In the genomic region with DNA sequence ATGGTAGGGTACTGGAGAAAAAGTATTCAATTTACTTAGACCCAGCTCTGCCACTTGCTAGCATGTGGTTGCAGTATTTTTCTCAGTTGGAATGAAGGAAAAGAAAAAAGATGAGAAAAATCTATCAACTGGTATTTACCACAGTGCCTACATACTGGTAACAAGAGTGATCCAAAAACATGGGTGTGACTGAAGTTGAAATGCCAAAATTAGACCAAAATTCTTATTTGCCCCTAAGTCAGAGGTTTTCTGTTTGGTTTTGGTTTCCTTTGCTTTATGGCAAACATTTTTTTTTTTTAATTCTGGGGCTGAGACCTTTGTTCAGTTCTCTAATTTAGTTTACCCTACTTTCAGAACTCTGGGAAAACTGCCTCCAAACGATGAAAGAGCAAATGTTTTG, we compare ENCODE assay signal across 26 cellular contexts. TPM values are rescaled to one million over a fixed set of nuclear protein-coding genes. Genes with fewer than 3 reads are reported as not detected.
A peak's percentile ranks its signal among the peaks of the same experiment; 100 is the strongest.
DNase-seq lines count a peak whose midpoint lies in the region; ATAC-seq and TF ChIP-seq lines count a peak whose summit lies in the region.
"Had no signal": no experiment of that assay in that cellular context is flagged by ENCODE, and none has a peak within 500 bp of the region (broad histone marks: within the 10 kb centered on the region; RNA-seq: fewer than 3 reads in every experiment).

No MANE protein-coding gene starts in this region.

- TF ChIP-seq CTCF in KMS-11 (conservative IDR thresholded peaks at IDR 0.05; ENCODE audit: low read depth, low read length) = no peak
- no peak for TF ChIP-seq CTCF in glutamatergic neuron (IDR thresholded peaks at IDR 0.05; ENCODE audit: partially characterized antibody, unreplicated experiment)

- peaks cover 96% of the 10 kb centered on the region for H3K79me2 ChIP-seq in KMS-11 (ENCODE audit: insufficient read depth, low read depth)

- POLR2A ChIA-PET in activated CD4-positive, alpha-beta memory T cell treated with anti-CD3 and anti-CD28 coated beads, Interleukin-2, amount 10 ng/mL, durations not matched to agents 7 days and 5 days (lab: Charles Lee) = interaction anchor here (1.2 to 4.5 kb wide), 4 partner anchors 11 to 179 kb away, joined by 3 to 38 read pairs (median 4); a partner anchor contains a TSS
- POLR2A ChIA-PET in activated CD4-positive, alpha-beta memory T cell treated with anti-CD3 and anti-CD28 coated beads for 36 hours (lab: Charles Lee) = no interaction called here

- no peaks in the 10 kb centered on the region for H3K36me3 ChIP-seq in KMS-11 (ENCODE audit: insufficient read depth)
- H3K36me3 ChIP-seq: cardiac muscle cell, gastrocnemius medialis, left lung, MG63, WERI-Rb-1 had no signal

- H3K4me1 Mint-ChIP-seq in activated CD4-positive, alpha-beta memory T cell treated with anti-CD3 and anti-CD28 coated beads, Interleukin-2, amount 10 ng/mL, durations not matched to agents 7 days and 5 days = peaks cover 64% of the 10 kb centered on the region
- H3K4me1 Mint-ChIP-seq in activated CD4-positive, alpha-beta memory T cell treated with anti-CD3 and anti-CD28 coated beads for 36 hours (ENCODE audit: low read depth) = peaks cover 26% of the 10 kb centered on the region
- peaks cover 50% of the 10 kb centered on the region for H3K4me1 Mint-ChIP-seq in glutamatergic neuron (ENCODE audit: low read depth, unreplicated experiment)

- no peaks in the 10 kb centered on the region for H3K27me3 Mint-ChIP-seq in activated CD4-positive, alpha-beta memory T cell treated with anti-CD3 and anti-CD28 coated beads, Interleukin-2, amount 10 ng/mL, durations not matched to agents 7 days and 5 days
- no peaks in the 10 kb centered on the region for H3K27me3 Mint-ChIP-seq in activated CD4-positive, alpha-beta memory T cell treated with anti-CD3 and anti-CD28 coated beads for 36 hours
- peaks cover 3% of the 10 kb centered on the region for H3K27me3 Mint-ChIP-seq in glutamatergic neuron (ENCODE audit: unreplicated experiment)
- H3K27me3 Mint-ChIP-seq: activated naive CD4-positive, alpha-beta T cell treated with anti-CD3 and anti-CD28 coated beads, Interleukin-2, amount 50 U/mL, for 24 hours had no signal

- H3K4me3 ChIP-seq in KMS-11 (IDR thresholded peaks at IDR 0.05; ENCODE audit: insufficient read depth, low read depth, low read length) = no peak overlapping the region
- H3K4me3 ChIP-seq: BLaER1 treated with 17β-estradiol and CSF1 and Interleukin-3, amounts not matched to agents 10 nM and 100 nM; cardiac muscle cell; gastrocnemius medialis; left lung; MG63 had no signal

- H3K27ac ChIP-seq in KMS-11 = peak overlapping the region; percentile 83
- H3K27ac ChIP-seq: BLaER1 treated with 17β-estradiol and CSF1 and Interleukin-3, amounts not matched to agents 10 nM and 100 nM; cardiac muscle cell; gastrocnemius medialis; left lung; WERI-Rb-1 had no signal

- no peaks in the 10 kb centered on the region for H3K27me3 ChIP-seq in KMS-11 (ENCODE audit: insufficient read depth, low read depth)
- H3K27me3 ChIP-seq: BLaER1 treated with 17β-estradiol and CSF1 and Interleukin-3, amounts not matched to agents 10 nM and 100 nM; cardiac muscle cell; gastrocnemius medialis; left lung; MG63 had no signal

- no peaks in the 10 kb centered on the region for H4K20me1 ChIP-seq in KMS-11 (ENCODE audit: insufficient read depth)

- H3K4me2 ChIP-seq in KMS-11 = peak overlapping the region; percentile 95

- H2AFZ ChIP-seq in KMS-11 (ENCODE audit: low read depth) = no peak overlapping the region

- DNase-seq in activated CD4-positive, alpha-beta memory T cell treated with anti-CD3 and anti-CD28 coated beads, Interleukin-2, amount 10 ng/mL, durations not matched to agents 7 days and 5 days = no peak
- no peak for DNase-seq in activated CD4-positive, alpha-beta memory T cell treated with anti-CD3 and anti-CD28 coated beads for 36 hours
- DNase-seq in glutamatergic neuron = no peak
- DNase-seq: activated T-cell treated with anti-CD3 and anti-CD28 coated beads, Interleukin-2, amount 50 U/mL, for 48 hours; aorta; cortex of kidney; gastrocnemius medialis; hypothalamus; left lung; MG63; NCI-H1417 treated with DMSO at 0.1 percent for 48 hours; NCI-H2081 treated with DMSO at 0.1 percent for 48 hours; NCI-H82; nucleus accumbens; OCI-M1; WERI-Rb-1 had no signal

- peak; percentile 48 for ATAC-seq in GM18867 (IDR thresholded peaks at IDR 0.05; ENCODE audit: unreplicated experiment)
- ATAC-seq in HG03354 (IDR thresholded peaks at IDR 0.05; ENCODE audit: poor library complexity, severe bottlenecking, unreplicated experiment) = no peak
- no peak for ATAC-seq in GM19397 (IDR thresholded peaks at IDR 0.05; ENCODE audit: unreplicated experiment)
- ATAC-seq in HG02678 (IDR thresholded peaks at IDR 0.05; ENCODE audit: unreplicated experiment) = no peak
- ATAC-seq: esophagus mucosa, gastrocnemius medialis, left lung, SK-N-SH treated with all-trans-retinoic acid at 6 μM for 48 hours had no signal

- no peaks in the 10 kb centered on the region for H3K9me3 Mint-ChIP-seq in activated CD4-positive, alpha-beta memory T cell treated with anti-CD3 and anti-CD28 coated beads, Interleukin-2, amount 10 ng/mL, durations not matched to agents 7 days and 5 days
- H3K9me3 Mint-ChIP-seq in activated CD4-positive, alpha-beta memory T cell treated with anti-CD3 and anti-CD28 coated beads for 36 hours = no peaks in the 10 kb centered on the region
- peaks cover 3% of the 10 kb centered on the region for H3K9me3 Mint-ChIP-seq in glutamatergic neuron (ENCODE audit: unreplicated experiment)
- H3K9me3 Mint-ChIP-seq: activated naive CD4-positive, alpha-beta T cell treated with anti-CD3 and anti-CD28 coated beads, Interleukin-2, amount 50 U/mL, for 24 hours had no signal

- H3K4me3 Mint-ChIP-seq in activated CD4-positive, alpha-beta memory T cell treated with anti-CD3 and anti-CD28 coated beads, Interleukin-2, amount 10 ng/mL, durations not matched to agents 7 days and 5 days = peak overlapping the region; percentile 15
- no peak overlapping the region for H3K4me3 Mint-ChIP-seq in activated CD4-positive, alpha-beta memory T cell treated with anti-CD3 and anti-CD28 coated beads for 36 hours
- no peak overlapping the region for H3K4me3 Mint-ChIP-seq in glutamatergic neuron (ENCODE audit: unreplicated experiment)
- H3K4me3 Mint-ChIP-seq: activated naive CD4-positive, alpha-beta T cell treated with anti-CD3 and anti-CD28 coated beads, Interleukin-2, amount 50 U/mL, for 24 hours had no signal

- intact Hi-C loops in activated CD4-positive, alpha-beta memory T cell treated with anti-CD3 and anti-CD28 coated beads for 36 hours (cut with micrococcal nuclease) = loop anchor here (1.0 kb wide), 1 partner anchor 8 kb away; no protein-coding TSS in a partner anchor

- peak overlapping the region; percentile 74 for H3K27ac Mint-ChIP-seq in activated CD4-positive, alpha-beta memory T cell treated with anti-CD3 and anti-CD28 coated beads, Interleukin-2, amount 10 ng/mL, durations not matched to agents 7 days and 5 days
- no peak overlapping the region for H3K27ac Mint-ChIP-seq in activated CD4-positive, alpha-beta memory T cell treated with anti-CD3 and anti-CD28 coated beads for 36 hours
- peak overlapping the region; percentile 13 for H3K27ac Mint-ChIP-seq in glutamatergic neuron (ENCODE audit: unreplicated experiment)
- H3K27ac Mint-ChIP-seq: activated naive CD4-positive, alpha-beta T cell treated with anti-CD3 and anti-CD28 coated beads, Interleukin-2, amount 50 U/mL, for 24 hours had no signal

- peak overlapping the region; percentile 31; the same call in 1 of the 2 replicates for H3K9ac ChIP-seq in KMS-11
- H3K9ac ChIP-seq: BLaER1 treated with 17β-estradiol and CSF1 and Interleukin-3, amounts not matched to agents 10 nM and 100 nM had no signal

- H3K4me1 ChIP-seq in KMS-11 (ENCODE audit: low read depth, poor library complexity, severe bottlenecking) = peaks cover 100% of the 10 kb centered on the region
- H3K4me1 ChIP-seq: left lung had no signal

- peaks cover 32% of the 10 kb centered on the region for H3K36me3 Mint-ChIP-seq in activated CD4-positive, alpha-beta memory T cell treated with anti-CD3 and anti-CD28 coated beads, Interleukin-2, amount 10 ng/mL, durations not matched to agents 7 days and 5 days (ENCODE audit: low read depth)
- no peaks in the 10 kb centered on the region for H3K36me3 Mint-ChIP-seq in activated CD4-positive, alpha-beta memory T cell treated with anti-CD3 and anti-CD28 coated beads for 36 hours
- H3K36me3 Mint-ChIP-seq in glutamatergic neuron (ENCODE audit: unreplicated experiment) = no peaks in the 10 kb centered on the region
- H3K36me3 Mint-ChIP-seq: activated naive CD4-positive, alpha-beta T cell treated with anti-CD3 and anti-CD28 coated beads, Interleukin-2, amount 50 U/mL, for 24 hours had no signal

- CTCF ChIA-PET in activated CD4-positive, alpha-beta memory T cell treated with anti-CD3 and anti-CD28 coated beads, Interleukin-2, amount 10 ng/mL, durations not matched to agents 7 days and 5 days (lab: Charles Lee) = interaction anchor here (1.0 to 3.8 kb wide), 4 partner anchors 10 to 104 kb away, joined by 3 to 13 read pairs (median 4); a partner anchor contains a TSS
- CTCF ChIA-PET in activated CD4-positive, alpha-beta memory T cell treated with anti-CD3 and anti-CD28 coated beads for 36 hours (lab: Charles Lee) = interaction anchor here (1.0 to 2.1 kb wide), 2 partner anchors 11 to 14 kb away, joined by 4 to 8 read pairs; no protein-coding TSS in a partner anchor

RNA-seq across cellular contexts. Expression of a gene that starts 12.3 kb away (rescaled TPM):
- 100 to 1,000 TPM; 103 to 105 TPM for total RNA-seq in activated CD4-positive, alpha-beta memory T cell treated with anti-CD3 and anti-CD28 coated beads, Interleukin-2, amount 10 ng/mL, durations not matched to agents 7 days and 5 days
- total RNA-seq in activated CD4-positive, alpha-beta memory T cell treated with anti-CD3 and anti-CD28 coated beads for 36 hours = 10 to 100 TPM; 20.7 to 23.9 TPM
- 131 TPM for total RNA-seq in glutamatergic neuron (ENCODE audit: unreplicated experiment)
